Comparison of ENCODE assay signal across 2 cellular contexts in the genomic region with DNA sequence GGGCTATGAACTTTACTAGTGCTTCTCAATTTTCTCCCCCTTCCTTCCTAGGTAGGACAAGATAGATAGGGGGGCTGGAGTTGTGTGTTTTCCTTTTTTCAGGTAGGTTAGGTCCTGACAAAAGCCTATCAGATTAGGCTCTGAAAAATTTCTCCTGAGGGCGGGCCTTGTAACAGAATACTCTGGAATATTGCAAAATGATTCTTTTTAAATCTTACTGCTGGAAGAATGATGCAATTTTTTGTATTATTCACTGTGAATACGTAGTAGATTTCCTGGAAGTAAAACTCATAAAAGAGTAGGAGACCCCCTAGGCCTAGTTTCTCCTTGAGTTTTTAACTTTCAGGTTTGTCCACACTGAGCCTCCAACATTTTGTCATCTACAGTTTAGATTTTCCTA.
A peak's percentile ranks its signal among the peaks of the same experiment; 100 is the strongest.
TF ChIP-seq lines count a peak whose summit lies in the region.

No MANE protein-coding gene starts in this region.

TF ChIP-seq in IMR-90, 13 proteins besides CTCF, POLR2A, EP300 and RAD21:
- TF ChIP-seq RCOR1 (IDR thresholded peaks at IDR 0.05; ENCODE audit: insufficient replicate concordance, low read length), result no peak
- no peak for TF ChIP-seq MAZ (IDR thresholded peaks at IDR 0.05; ENCODE audit: borderline replicate concordance, low read depth, low read length)
- no peak for TF ChIP-seq MAFK (IDR thresholded peaks at IDR 0.05; ENCODE audit: low read depth, low read length)
- TF ChIP-seq CEBPB (IDR thresholded peaks at IDR 0.05; ENCODE audit: low read depth, low read length), result peak; percentile 17; the same call in 1 of the 2 replicates
- TF ChIP-seq, protein P1, sequence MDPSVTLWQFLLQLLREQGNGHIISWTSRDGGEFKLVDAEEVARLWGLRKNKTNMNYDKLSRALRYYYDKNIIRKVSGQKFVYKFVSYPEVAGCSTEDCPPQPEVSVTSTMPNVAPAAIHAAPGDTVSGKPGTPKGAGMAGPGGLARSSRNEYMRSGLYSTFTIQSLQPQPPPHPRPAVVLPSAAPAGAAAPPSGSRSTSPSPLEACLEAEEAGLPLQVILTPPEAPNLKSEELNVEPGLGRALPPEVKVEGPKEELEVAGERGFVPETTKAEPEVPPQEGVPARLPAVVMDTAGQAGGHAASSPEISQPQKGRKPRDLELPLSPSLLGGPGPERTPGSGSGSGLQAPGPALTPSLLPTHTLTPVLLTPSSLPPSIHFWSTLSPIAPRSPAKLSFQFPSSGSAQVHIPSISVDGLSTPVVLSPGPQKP (IDR thresholded peaks at IDR 0.05; ENCODE audit: borderline replicate concordance, low read depth, low read length), result no peak

TF ChIP-seq in SK-N-SH, 30 proteins besides CTCF, POLR2A, EP300 and RAD21:
- TF ChIP-seq FOXJ3 (CRISPR knock-in tag; IDR thresholded peaks at IDR 0.05) (no peak), SIN3A (IDR thresholded peaks at IDR 0.05; ENCODE audit: borderline replicate concordance, low read depth, low read length) (no peak), GATA2 (CRISPR knock-in tag; IDR thresholded peaks at IDR 0.05) (no peak), MAX (IDR thresholded peaks at IDR 0.05; ENCODE audit: low read depth) (no peak), REST (IDR thresholded peaks at IDR 0.05; ENCODE audit: low read depth, low read length) (no peak), EZH2phosphoT487 (IDR thresholded peaks at IDR 0.05; ENCODE audit: borderline replicate concordance, low read depth) (no peak), CHD2 (IDR thresholded peaks at IDR 0.05; ENCODE audit: low read length, partially characterized antibody) (no peak), POLR2AphosphoS5 (IDR thresholded peaks at IDR 0.05; ENCODE audit: low read depth, low read length) (no peak), NFIC (IDR thresholded peaks at IDR 0.05; ENCODE audit: borderline replicate concordance) (no peak), GABPA (IDR thresholded peaks at IDR 0.05; ENCODE audit: low read depth) (no peak), RCOR1 (IDR thresholded peaks at IDR 0.05; ENCODE audit: low read length) (no peak), FOXM1 (IDR thresholded peaks at IDR 0.05; ENCODE audit: low read depth) (no peak), JUND (IDR thresholded peaks at IDR 0.05) (no peak), TEAD4 (IDR thresholded peaks at IDR 0.05; ENCODE audit: borderline replicate concordance, insufficient read depth) (no peak), TCF12 (IDR thresholded peaks at IDR 0.05) (no peak)
- TF ChIP-seq, protein P2, sequence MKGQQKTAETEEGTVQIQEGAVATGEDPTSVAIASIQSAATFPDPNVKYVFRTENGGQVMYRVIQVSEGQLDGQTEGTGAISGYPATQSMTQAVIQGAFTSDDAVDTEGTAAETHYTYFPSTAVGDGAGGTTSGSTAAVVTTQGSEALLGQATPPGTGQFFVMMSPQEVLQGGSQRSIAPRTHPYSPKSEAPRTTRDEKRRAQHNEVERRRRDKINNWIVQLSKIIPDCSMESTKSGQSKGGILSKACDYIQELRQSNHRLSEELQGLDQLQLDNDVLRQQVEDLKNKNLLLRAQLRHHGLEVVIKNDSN (IDR thresholded peaks at IDR 0.05; ENCODE audit: borderline replicate concordance, low read depth), result no peak
